1 cellular context compared by ENCODE assay signal in the genomic region with DNA sequence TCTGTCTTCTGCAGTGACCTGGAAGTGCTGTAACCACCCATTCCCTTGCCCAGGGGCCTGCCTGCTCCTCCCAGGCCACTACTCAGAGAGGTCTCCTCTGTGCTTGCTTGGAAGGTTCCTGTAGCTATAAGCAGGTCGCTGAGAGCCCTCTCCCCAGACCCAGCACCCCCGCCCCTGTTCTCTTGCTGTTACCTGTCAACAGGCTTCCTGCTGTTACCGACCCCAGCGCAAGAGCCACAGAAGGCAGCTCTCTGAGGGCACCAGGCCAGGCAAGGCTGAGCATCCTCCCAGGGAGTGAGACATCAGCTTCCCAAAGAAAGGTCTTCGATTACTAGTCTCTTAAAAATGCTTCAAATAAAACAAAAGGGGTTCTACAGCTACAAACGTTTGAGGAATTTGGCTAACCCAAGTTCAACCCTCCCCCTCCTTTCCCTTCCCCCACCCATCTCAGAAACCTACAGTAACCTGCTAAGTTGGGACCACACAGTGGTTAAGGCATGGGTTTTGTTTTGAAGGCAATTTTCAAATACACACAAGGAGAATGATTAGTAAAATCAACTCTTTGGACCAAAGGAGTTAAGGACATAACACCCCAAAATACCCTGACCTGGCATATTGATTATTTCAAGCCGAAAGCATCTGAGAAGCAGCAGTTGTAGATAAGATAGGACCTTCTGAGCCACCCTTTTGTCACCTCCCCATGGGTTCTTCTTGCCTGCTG.
TF ChIP-seq lines count a peak whose summit lies in the region.

No MANE protein-coding gene starts in this region.

TF ChIP-seq in GM23338, 12 proteins besides CTCF, POLR2A, EP300 and RAD21 (continued from another document):
- TF ChIP-seq, protein P1, sequence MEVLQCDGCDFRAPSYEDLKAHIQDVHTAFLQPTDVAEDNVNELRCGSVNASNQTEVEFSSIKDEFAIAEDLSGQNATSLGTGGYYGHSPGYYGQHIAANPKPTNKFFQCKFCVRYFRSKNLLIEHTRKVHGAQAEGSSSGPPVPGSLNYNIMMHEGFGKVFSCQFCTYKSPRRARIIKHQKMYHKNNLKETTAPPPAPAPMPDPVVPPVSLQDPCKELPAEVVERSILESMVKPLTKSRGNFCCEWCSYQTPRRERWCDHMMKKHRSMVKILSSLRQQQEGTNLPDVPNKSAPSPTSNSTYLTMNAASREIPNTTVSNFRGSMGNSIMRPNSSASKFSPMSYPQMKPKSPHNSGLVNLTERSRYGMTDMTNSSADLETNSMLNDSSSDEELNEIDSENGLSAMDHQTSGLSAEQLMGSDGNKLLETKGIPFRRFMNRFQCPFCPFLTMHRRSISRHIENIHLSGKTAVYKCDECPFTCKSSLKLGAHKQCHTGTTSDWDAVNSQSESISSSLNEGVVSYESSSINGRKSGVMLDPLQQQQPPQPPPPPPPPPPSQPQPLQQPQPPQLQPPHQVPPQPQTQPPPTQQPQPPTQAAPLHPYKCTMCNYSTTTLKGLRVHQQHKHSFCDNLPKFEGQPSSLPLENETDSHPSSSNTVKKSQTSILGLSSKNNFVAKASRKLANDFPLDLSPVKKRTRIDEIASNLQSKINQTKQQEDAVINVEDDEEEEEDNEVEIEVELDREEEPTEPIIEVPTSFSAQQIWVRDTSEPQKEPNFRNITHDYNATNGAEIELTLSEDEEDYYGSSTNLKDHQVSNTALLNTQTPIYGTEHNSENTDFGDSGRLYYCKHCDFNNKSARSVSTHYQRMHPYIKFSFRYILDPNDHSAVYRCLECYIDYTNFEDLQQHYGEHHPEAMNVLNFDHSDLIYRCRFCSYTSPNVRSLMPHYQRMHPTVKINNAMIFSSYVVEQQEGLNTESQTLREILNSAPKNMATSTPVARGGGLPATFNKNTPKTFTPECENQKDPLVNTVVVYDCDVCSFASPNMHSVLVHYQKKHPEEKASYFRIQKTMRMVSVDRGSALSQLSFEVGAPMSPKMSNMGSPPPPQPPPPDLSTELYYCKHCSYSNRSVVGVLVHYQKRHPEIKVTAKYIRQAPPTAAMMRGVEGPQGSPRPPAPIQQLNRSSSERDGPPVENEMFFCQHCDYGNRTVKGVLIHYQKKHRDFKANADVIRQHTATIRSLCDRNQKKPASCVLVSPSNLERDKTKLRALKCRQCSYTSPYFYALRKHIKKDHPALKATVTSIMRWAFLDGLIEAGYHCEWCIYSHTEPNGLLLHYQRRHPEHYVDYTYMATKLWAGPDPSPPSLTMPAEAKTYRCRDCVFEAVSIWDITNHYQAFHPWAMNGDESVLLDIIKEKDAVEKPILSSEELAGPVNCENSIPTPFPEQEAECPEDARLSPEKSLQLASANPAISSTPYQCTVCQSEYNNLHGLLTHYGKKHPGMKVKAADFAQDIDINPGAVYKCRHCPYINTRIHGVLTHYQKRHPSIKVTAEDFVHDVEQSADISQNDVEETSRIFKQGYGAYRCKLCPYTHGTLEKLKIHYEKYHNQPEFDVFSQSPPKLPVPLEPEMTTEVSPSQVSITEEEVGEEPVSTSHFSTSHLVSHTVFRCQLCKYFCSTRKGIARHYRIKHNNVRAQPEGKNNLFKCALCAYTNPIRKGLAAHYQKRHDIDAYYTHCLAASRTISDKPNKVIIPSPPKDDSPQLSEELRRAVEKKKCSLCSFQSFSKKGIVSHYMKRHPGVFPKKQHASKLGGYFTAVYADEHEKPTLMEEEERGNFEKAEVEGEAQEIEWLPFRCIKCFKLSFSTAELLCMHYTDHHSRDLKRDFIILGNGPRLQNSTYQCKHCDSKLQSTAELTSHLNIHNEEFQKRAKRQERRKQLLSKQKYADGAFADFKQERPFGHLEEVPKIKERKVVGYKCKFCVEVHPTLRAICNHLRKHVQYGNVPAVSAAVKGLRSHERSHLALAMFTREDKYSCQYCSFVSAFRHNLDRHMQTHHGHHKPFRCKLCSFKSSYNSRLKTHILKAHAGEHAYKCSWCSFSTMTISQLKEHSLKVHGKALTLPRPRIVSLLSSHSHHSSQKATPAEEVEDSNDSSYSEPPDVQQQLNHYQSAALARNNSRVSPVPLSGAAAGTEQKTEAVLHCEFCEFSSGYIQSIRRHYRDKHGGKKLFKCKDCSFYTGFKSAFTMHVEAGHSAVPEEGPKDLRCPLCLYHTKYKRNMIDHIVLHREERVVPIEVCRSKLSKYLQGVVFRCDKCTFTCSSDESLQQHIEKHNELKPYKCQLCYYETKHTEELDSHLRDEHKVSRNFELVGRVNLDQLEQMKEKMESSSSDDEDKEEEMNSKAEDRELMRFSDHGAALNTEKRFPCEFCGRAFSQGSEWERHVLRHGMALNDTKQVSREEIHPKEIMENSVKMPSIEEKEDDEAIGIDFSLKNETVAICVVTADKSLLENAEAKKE (CRISPR knock-in tag; IDR thresholded peaks at IDR 0.05), result 0 out of 2 replicates have a peak, but pooled peaks have one; percentile 1
